ENCODE assay signal across 21 cellular contexts in the genomic region with DNA sequence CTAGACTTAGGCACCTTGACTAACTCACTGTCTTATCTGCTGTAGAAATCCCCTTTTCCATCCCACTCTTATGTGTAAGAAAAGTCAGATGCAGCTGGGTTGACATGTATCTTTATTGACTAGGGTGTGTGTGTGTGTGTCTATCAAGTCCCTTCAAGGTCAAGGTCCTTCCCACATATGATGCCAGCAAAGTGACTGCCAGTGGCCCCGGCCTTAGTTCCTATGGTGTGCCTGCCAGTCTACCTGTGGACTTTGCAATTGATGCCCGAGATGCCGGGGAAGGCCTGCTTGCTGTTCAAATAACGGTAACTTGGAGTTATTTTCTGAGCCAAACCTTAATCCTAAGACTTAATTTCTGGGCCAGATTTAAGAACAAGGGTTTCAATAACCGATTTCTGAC.
A peak's percentile ranks its signal among the peaks of the same experiment; 100 is the strongest.
DNase-seq lines count a peak whose midpoint lies in the region; ATAC-seq, FAIRE-seq and TF ChIP-seq lines count a peak whose summit lies in the region.
"Had no signal": no experiment of that assay in that cellular context is flagged by ENCODE, and none has a peak within 500 bp of the region (broad histone marks: within the 10 kb centered on the region; RNA-seq: fewer than 3 reads in every experiment).

No MANE protein-coding gene starts in this region.

- dilution Hi-C loops in endothelial cell of umbilical vein (cut with MboI; ENCODE audit: extremely low pct_ligation_motif_present, low sequenced_read_pairs), result no loop called here

- H2AFZ ChIP-seq in endothelial cell of umbilical vein (ENCODE audit: low read depth, low read length), result no peak overlapping the region
- H2AFZ ChIP-seq: GM23338 had no signal

- intact Hi-C loops in left ventricle myocardium superior (cut with micrococcal nuclease), result no loop called here
- intact Hi-C loops in right cardiac atrium (cut with DNase I), result no loop called here
- intact Hi-C loops in endothelial cell of umbilical vein (cut with micrococcal nuclease), result no loop called here
- intact Hi-C loops in right lobe of liver (cut with DNase I), result no loop called here

- no peak overlapping the region for H3K4me3 ChIP-seq in right cardiac atrium (ENCODE audit: low read length)
- no peak overlapping the region for H3K4me3 ChIP-seq in endothelial cell of umbilical vein (replicated peaks in 1 of 3; ENCODE audit: insufficient read depth in 1 of 3, low read depth in 1 of 3, low read length in 3 of 3)
- no peak overlapping the region for H3K4me3 ChIP-seq in right lobe of liver
- no peak overlapping the region for H3K4me3 ChIP-seq in small intestine (ENCODE audit: low read depth in 1 of 2, low read length in 2 of 2)
- H3K4me3 ChIP-seq: A549, GM23338 had no signal

- no TSS peak for BruUV-seq in endothelial cell of umbilical vein (replicated peaks; lab: Mats Ljungman, UMichigan)

- H3K27ac ChIP-seq in right cardiac atrium (ENCODE audit: low read length) (no peak overlapping the region), endothelial cell of umbilical vein (ENCODE audit: insufficient read depth, low read depth, low read length) (no peak overlapping the region), right lobe of liver (peak overlapping the region in 1 of 3 donors; percentile 20), small intestine (ENCODE audit: low read depth in 1 of 2, low read length in 1 of 2) (no peak overlapping the region)
- H3K27ac ChIP-seq: 22Rv1, A549, HL-60 had no signal

- DNase-seq in left ventricle myocardium superior (no peak), right cardiac atrium (no peak), endothelial cell of umbilical vein (ENCODE audit: low read depth, low spot score) (no peak), right lobe of liver (peak in 2 of 3 donors; percentile 80 to 82), small intestine (peak; percentile 67), NCI-H526 (lab: John Stamatoyannopoulos, UW) (no peak), glomerular visceral epithelial cell (ENCODE audit: extremely low spot score) (no peak)
- no peak for DNase-seq in activated CD4-positive, alpha-beta T cell treated with anti-CD3 and anti-CD28 coated beads, Interleukin-2, amount 10 ng/mL, durations not matched to agents 7 days and 5 days
- DNase-seq: AML-193; Caco-2; CD4-positive, alpha-beta T cell; HCEC 1CT had no signal

- H3K4me3 Mint-ChIP-seq in activated CD4-positive, alpha-beta T cell treated with anti-CD3 and anti-CD28 coated beads, Interleukin-2, amount 10 ng/mL, durations not matched to agents 7 days and 5 days, result no peak overlapping the region
- H3K4me3 Mint-ChIP-seq: CD4-positive, alpha-beta T cell; GM23338 had no signal

- POLR2A ChIA-PET in endothelial cell of umbilical vein (lab: Charles Lee), result no interaction called here
- POLR2A ChIA-PET in activated CD4-positive, alpha-beta T cell treated with anti-CD3 and anti-CD28 coated beads, Interleukin-2, amount 10 ng/mL, durations not matched to agents 7 days and 5 days (lab: Charles Lee), result no interaction called here

- no peak for TF ChIP-seq POLR2A in endothelial cell of umbilical vein (IDR thresholded peaks at IDR 0.05; ENCODE audit: low read depth, low read length)
- TF ChIP-seq POLR2A in right lobe of liver (IDR thresholded peaks at IDR 0.05), result no peak

- H3K36me3 ChIP-seq in endothelial cell of umbilical vein (ENCODE audit: control insufficient read depth in 2 of 2, extremely low read depth in 1 of 2, insufficient read depth in 2 of 2, low read length in 2 of 2) (peaks cover 78 to 82% of the 10 kb centered on the region in 2 experiments), right lobe of liver (peaks cover 14 to 69% (median 35%) of the 10 kb centered on the region in 4 donors), small intestine (ENCODE audit: control insufficient read depth in 2 of 2, insufficient read depth in 2 of 2, low read length in 2 of 2) (peaks cover 17 to 43% of the 10 kb centered on the region in 2 donors)

- H3K4me1 ChIP-seq in right cardiac atrium (ENCODE audit: control insufficient read depth, insufficient read depth, low read length) (no peaks in the 10 kb centered on the region), endothelial cell of umbilical vein (ENCODE audit: control insufficient read depth, extremely low read depth, insufficient read depth, low read length) (no peaks in the 10 kb centered on the region), right lobe of liver (peaks cover 0 to 11% (median 2%) of the 10 kb centered on the region in 4 donors), small intestine (ENCODE audit: control insufficient read depth in 2 of 2, insufficient read depth in 1 of 2, low read depth in 1 of 2, low read length in 1 of 2) (no peaks in the 10 kb centered on the region)
- H3K4me1 ChIP-seq: Caco-2 had no signal

- H3K9me1 ChIP-seq in endothelial cell of umbilical vein (replicated peaks; ENCODE audit: control insufficient read depth, extremely low read depth, insufficient read depth, low read length), result no peaks in the 10 kb centered on the region

- TF ChIP-seq CTCF in endothelial cell of umbilical vein (IDR thresholded peaks at IDR 0.05; ENCODE audit: extremely low read depth in 1 of 2, insufficient read depth in 1 of 2, low read depth in 1 of 2, low read length in 2 of 2) (no peak), right lobe of liver (IDR thresholded peaks at IDR 0.05) (no peak)

- H3K27me3 ChIP-seq in right cardiac atrium (ENCODE audit: control insufficient read depth, insufficient read depth) (no peaks in the 10 kb centered on the region), endothelial cell of umbilical vein (ENCODE audit: control insufficient read depth in 2 of 2, insufficient read depth in 2 of 2, low read length in 2 of 2) (no peaks in the 10 kb centered on the region), right lobe of liver (no peaks in the 10 kb centered on the region), small intestine (ENCODE audit: control insufficient read depth in 2 of 2, insufficient read depth in 2 of 2, low read length in 2 of 2) (no peaks in the 10 kb centered on the region)

- no peak overlapping the region for H3K27ac Mint-ChIP-seq in activated CD4-positive, alpha-beta T cell treated with anti-CD3 and anti-CD28 coated beads, Interleukin-2, amount 10 ng/mL, durations not matched to agents 7 days and 5 days
- H3K27ac Mint-ChIP-seq: CD4-positive, alpha-beta T cell; GM23338 had no signal

- H3K79me2 ChIP-seq in endothelial cell of umbilical vein (ENCODE audit: control insufficient read depth, insufficient read depth, low read length), result peaks cover 35% of the 10 kb centered on the region

- FAIRE-seq in endothelial cell of umbilical vein (lab: Jason Lieb, UNC) (no peak), small intestine (lab: Jason Lieb, UNC) (no peak)
- FAIRE-seq: A549, D721Med, G401.6, GM12892, GM18507, H54 had no signal

- no peaks in the 10 kb centered on the region for H3K27me3 Mint-ChIP-seq in activated CD4-positive, alpha-beta T cell treated with anti-CD3 and anti-CD28 coated beads, Interleukin-2, amount 10 ng/mL, durations not matched to agents 7 days and 5 days
- H3K27me3 Mint-ChIP-seq: CD4-positive, alpha-beta T cell had no signal

- 96% methylated on average over 5 of the region's 5 CpGs for WGBS in right cardiac atrium
- WGBS in right lobe of liver (ENCODE audit: insufficient coverage, low coverage, low lambda C conversion rate, missing lambda C conversion rate), result 58% methylated on average over 5 of the region's 5 CpGs
- 30 to 71% (median 56%) methylated on average over 5 of the region's 5 CpGs for WGBS in small intestine, 3 donors

- ATAC-seq in left ventricle myocardium superior, result peak; percentile 23
- no peak for ATAC-seq in right cardiac atrium
- peak; percentile 65 to 91 (median 80) for ATAC-seq in right lobe of liver
- ATAC-seq: A549, GM23338 had no signal

- H4K20me1 ChIP-seq in endothelial cell of umbilical vein (replicated peaks; ENCODE audit: control insufficient read depth, extremely low read depth, insufficient read depth, low read length), result peaks cover 2% of the 10 kb centered on the region

- H3K9ac ChIP-seq in endothelial cell of umbilical vein (replicated peaks; ENCODE audit: extremely low read depth, insufficient read depth, low read length), result no peak overlapping the region

- H3K4me1 Mint-ChIP-seq in activated CD4-positive, alpha-beta T cell treated with anti-CD3 and anti-CD28 coated beads, Interleukin-2, amount 10 ng/mL, durations not matched to agents 7 days and 5 days, result peaks cover 2% of the 10 kb centered on the region
- H3K4me1 Mint-ChIP-seq: GM23338 had no signal

- no peak overlapping the region for H3K4me2 ChIP-seq in endothelial cell of umbilical vein (ENCODE audit: insufficient read depth, low read length)
- H3K4me2 ChIP-seq: A549, GM23338 had no signal

- peaks cover 26% of the 10 kb centered on the region for H3K36me3 Mint-ChIP-seq in activated CD4-positive, alpha-beta T cell treated with anti-CD3 and anti-CD28 coated beads, Interleukin-2, amount 10 ng/mL, durations not matched to agents 7 days and 5 days (ENCODE audit: low read depth)

- H3K9me3 ChIP-seq in right cardiac atrium (ENCODE audit: control insufficient read depth, low read length) (no peaks in the 10 kb centered on the region), endothelial cell of umbilical vein (replicated peaks; ENCODE audit: control insufficient read depth, insufficient read depth, low read length) (no peaks in the 10 kb centered on the region), right lobe of liver (no peaks in the 10 kb centered on the region), small intestine (ENCODE audit: control insufficient read depth, low read depth) (no peaks in the 10 kb centered on the region)
- H3K9me3 ChIP-seq: A549, Caco-2 had no signal

- CTCF ChIA-PET in endothelial cell of umbilical vein (lab: Charles Lee), result no interaction called here
- CTCF ChIA-PET in activated CD4-positive, alpha-beta T cell treated with anti-CD3 and anti-CD28 coated beads, Interleukin-2, amount 10 ng/mL, durations not matched to agents 7 days and 5 days (lab: Charles Lee), result interaction anchor here (0.6 kb wide), 1 partner anchor 228 kb away, joined by 3 read pairs; no protein-coding TSS in a partner anchor

- H3K9me3 Mint-ChIP-seq in activated CD4-positive, alpha-beta T cell treated with anti-CD3 and anti-CD28 coated beads, Interleukin-2, amount 10 ng/mL, durations not matched to agents 7 days and 5 days, result no peaks in the 10 kb centered on the region
- H3K9me3 Mint-ChIP-seq: CD4-positive, alpha-beta T cell; GM23338 had no signal

TF ChIP-seq in endothelial cell of umbilical vein, 7 proteins besides CTCF, POLR2A, EP300 and RAD21:
- no peak for TF ChIP-seq JUN (IDR thresholded peaks at IDR 0.05; ENCODE audit: borderline replicate concordance, insufficient read depth, insufficient read length, low read depth)
- TF ChIP-seq EZH2 (IDR thresholded peaks at IDR 0.05; ENCODE audit: borderline replicate concordance, low read depth, low read length, severe bottlenecking), result no peak
- TF ChIP-seq POLR2AphosphoS5 (IDR thresholded peaks at IDR 0.05; ENCODE audit: insufficient read depth, low read depth, low read length), result peak; percentile 11
- TF ChIP-seq FOS (IDR thresholded peaks at IDR 0.05; ENCODE audit: borderline replicate concordance, insufficient read depth, low read length), result no peak

Comparison
In these comparisons a context has a peak if more than half of its experiments do, and no peak if none do; other contexts are left out.
1. ATAC-seq: peak in left ventricle myocardium superior (single experiment) and right lobe of liver (4 of 4); none in right cardiac atrium (0 of 2).
2. DNase-seq: peak in right lobe of liver (2 of 3) and small intestine (single experiment); none in left ventricle myocardium superior (single experiment), right cardiac atrium (0 of 3), endothelial cell of umbilical vein (single experiment), activated CD4-positive, alpha-beta T cell treated with anti-CD3 and anti-CD28 coated beads, Interleukin-2, amount 10 ng/mL, durations not matched to agents 7 days and 5 days (single experiment), NCI-H526 (0 of 2) and glomerular visceral epithelial cell (single experiment).